In the genomic region with DNA sequence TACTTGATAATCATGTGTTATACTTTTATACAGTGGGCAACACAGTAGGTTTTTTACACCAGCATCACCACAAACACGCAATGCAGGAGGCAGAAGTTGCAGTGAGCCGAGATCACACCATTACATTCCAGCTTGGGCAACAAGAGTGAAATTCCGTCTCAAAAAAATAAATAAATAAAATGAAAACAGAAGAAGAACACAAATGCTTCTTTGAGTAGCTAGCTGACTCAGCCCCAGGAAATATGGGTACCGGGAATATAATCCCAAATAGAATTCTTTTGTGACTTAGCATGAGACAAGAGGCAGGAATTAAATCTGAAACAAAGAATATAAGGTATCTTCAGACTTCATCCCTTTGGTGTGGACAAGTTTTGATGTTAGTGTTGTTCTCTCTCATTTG, we compare ENCODE assay signal across 24 cellular contexts.
"Had no signal": no experiment of that assay in that cellular context is flagged by ENCODE, and none has a peak within 500 bp of the region (broad histone marks: within the 10 kb centered on the region; RNA-seq: fewer than 3 reads in every experiment).

No MANE protein-coding gene starts in this region.

- H3K9me3 ChIP-seq: gastroesophageal sphincter, heart right ventricle, left lung, prostate gland, suprapubic skin, transverse colon, vagina had no signal

- H3K9me3 Mint-ChIP-seq: activated B cell treated with CpG ODN at 0.5 μM for 24 hours; activated CD4-positive, alpha-beta memory T cell treated with anti-CD3 and anti-CD28 coated beads for 36 hours; activated T-helper 1 cell treated with anti-CD3 and anti-CD28 coated beads, Interleukin-12 subunit alpha, Interleukin-12 subunit beta, Interleukin-2, Interleukin-4 antibody, amounts not matched to agents 30 ng/mL and 10 ng/mL and 1 ng/mL, durations not matched to agents 14 hours and 24 hours and 36 hours; neural crest cell; stimulated activated naive CD8-positive, alpha-beta T cell treated with anti-CD3 and anti-CD28 coated beads, Interleukin-15, amount 100 ng/mL, for 72 hours had no signal

- H3K4me1 ChIP-seq: gastroesophageal sphincter, heart right ventricle, left lung, prostate gland, transverse colon had no signal

- H3K4me3 Mint-ChIP-seq: activated B cell treated with CpG ODN at 0.5 μM for 24 hours; activated CD4-positive, alpha-beta memory T cell treated with anti-CD3 and anti-CD28 coated beads for 36 hours; activated naive CD8-positive, alpha-beta T cell; activated T-helper 1 cell treated with anti-CD3 and anti-CD28 coated beads, Interleukin-12 subunit alpha, Interleukin-12 subunit beta, Interleukin-2, Interleukin-4 antibody, amounts not matched to agents 30 ng/mL and 10 ng/mL and 1 ng/mL, durations not matched to agents 14 hours and 24 hours and 36 hours; brain; endodermal cell; neural crest cell; stimulated activated naive CD8-positive, alpha-beta T cell treated with anti-CD3 and anti-CD28 coated beads, Interleukin-15, amount 100 ng/mL, for 72 hours had no signal

- H3K27ac Mint-ChIP-seq: activated B cell treated with CpG ODN at 0.5 μM for 24 hours; activated CD4-positive, alpha-beta memory T cell treated with anti-CD3 and anti-CD28 coated beads for 36 hours; activated naive CD8-positive, alpha-beta T cell; activated T-helper 1 cell treated with anti-CD3 and anti-CD28 coated beads, Interleukin-12 subunit alpha, Interleukin-12 subunit beta, Interleukin-2, Interleukin-4 antibody, amounts not matched to agents 30 ng/mL and 10 ng/mL and 1 ng/mL, durations not matched to agents 14 hours and 24 hours and 36 hours; brain; endodermal cell; stimulated activated naive CD8-positive, alpha-beta T cell treated with anti-CD3 and anti-CD28 coated beads, Interleukin-15, amount 100 ng/mL, for 72 hours had no signal

- H3K27me3 ChIP-seq: gastroesophageal sphincter, heart right ventricle, left lung, suprapubic skin, transverse colon, vagina had no signal

- DNase-seq: activated B cell treated with CpG ODN at 0.5 μM for 24 hours; activated CD4-positive, alpha-beta memory T cell treated with anti-CD3 and anti-CD28 coated beads for 36 hours; activated CD4-positive, alpha-beta T cell treated with anti-CD3 and anti-CD28 coated beads for 4 hours; activated gamma-delta T cell treated with Interleukin-2 at 50 U/mL for 16 hours; activated T-cell treated with anti-CD3 and anti-CD28 coated beads for 4 hours; amniotic stem cell; caudate nucleus; endodermal cell; heart right ventricle; left lung; right cardiac atrium; stimulated activated CD4-positive, alpha-beta T cell treated with anti-CD3 and anti-CD28 coated beads, Interleukin-15, amount 100 ng/mL, for 24 hours; stimulated activated CD4-positive, alpha-beta T cell treated with anti-CD3 and anti-CD28 coated beads, Interleukin-2, amount 100 ng/mL, for 48 hours; stimulated activated naive CD8-positive, alpha-beta T cell treated with anti-CD3 and anti-CD28 coated beads, Interleukin-15, amount 100 ng/mL, for 72 hours; transverse colon had no signal

- H3K4me1 Mint-ChIP-seq: activated B cell treated with CpG ODN at 0.5 μM for 24 hours; stimulated activated naive CD8-positive, alpha-beta T cell treated with anti-CD3 and anti-CD28 coated beads, Interleukin-15, amount 100 ng/mL, for 72 hours had no signal

- ATAC-seq: gastroesophageal sphincter; heart right ventricle; left lung; right cardiac atrium; stimulated activated naive CD8-positive, alpha-beta T cell treated with anti-CD3 and anti-CD28 coated beads, Interleukin-15, amount 100 ng/mL, for 72 hours had no signal

- H3K36me3 ChIP-seq: gastroesophageal sphincter, heart right ventricle, left lung, prostate gland, suprapubic skin, transverse colon, vagina had no signal

- H3K36me3 Mint-ChIP-seq: activated CD4-positive, alpha-beta memory T cell treated with anti-CD3 and anti-CD28 coated beads for 36 hours; brain had no signal

- H3K4me3 ChIP-seq: gastroesophageal sphincter, heart right ventricle, left lung, prostate gland, skin epidermis, suprapubic skin, transverse colon, vagina had no signal
